3 cellular contexts compared by ENCODE assay signal in the genomic region with DNA sequence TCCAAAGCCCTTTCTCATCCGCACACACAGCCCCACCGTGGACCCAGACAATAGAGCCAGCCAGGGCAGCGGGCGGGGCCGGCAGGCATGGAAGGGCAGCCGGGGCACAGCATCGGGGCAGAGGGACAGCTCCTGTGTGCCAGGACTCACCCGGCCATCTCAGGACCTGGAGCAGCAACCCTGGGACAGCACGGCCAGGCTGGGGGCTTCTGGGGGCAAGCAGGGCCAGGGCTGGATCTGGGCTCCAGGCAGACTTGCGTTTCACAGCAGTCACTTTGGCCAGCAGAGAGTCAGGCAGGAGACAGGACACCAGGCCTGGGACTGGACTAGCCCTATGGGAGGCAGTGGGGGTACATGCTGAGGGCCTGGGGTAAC.
TF ChIP-seq lines count a peak whose summit lies in the region.

No MANE protein-coding gene starts in this region.

TF ChIP-seq in SK-N-SH treated with all-trans-retinoic acid at 6 μM for 48 hours, 23 proteins besides CTCF, POLR2A, EP300 and RAD21 (continues in another document):
- TF ChIP-seq, protein P1, sequence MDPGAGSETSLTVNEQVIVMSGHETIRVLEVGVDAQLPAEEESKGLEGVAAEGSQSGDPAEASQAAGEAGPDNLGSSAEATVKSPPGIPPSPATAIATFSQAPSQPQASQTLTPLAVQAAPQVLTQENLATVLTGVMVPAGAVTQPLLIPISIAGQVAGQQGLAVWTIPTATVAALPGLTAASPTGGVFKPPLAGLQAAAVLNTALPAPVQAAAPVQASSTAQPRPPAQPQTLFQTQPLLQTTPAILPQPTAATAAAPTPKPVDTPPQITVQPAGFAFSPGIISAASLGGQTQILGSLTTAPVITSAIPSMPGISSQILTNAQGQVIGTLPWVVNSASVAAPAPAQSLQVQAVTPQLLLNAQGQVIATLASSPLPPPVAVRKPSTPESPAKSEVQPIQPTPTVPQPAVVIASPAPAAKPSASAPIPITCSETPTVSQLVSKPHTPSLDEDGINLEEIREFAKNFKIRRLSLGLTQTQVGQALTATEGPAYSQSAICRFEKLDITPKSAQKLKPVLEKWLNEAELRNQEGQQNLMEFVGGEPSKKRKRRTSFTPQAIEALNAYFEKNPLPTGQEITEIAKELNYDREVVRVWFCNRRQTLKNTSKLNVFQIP (CRISPR knock-in tag; IDR thresholded peaks at IDR 0.05; ENCODE audit: borderline replicate concordance, low read depth): no peak
- TF ChIP-seq ISL1 (CRISPR knock-in tag; IDR thresholded peaks at IDR 0.05) (no peak), ZNF8 (CRISPR knock-in tag; IDR thresholded peaks at IDR 0.05) (no peak), ZFP3 (CRISPR knock-in tag; IDR thresholded peaks at IDR 0.05) (no peak), TCF4 (CRISPR knock-in tag; IDR thresholded peaks at IDR 0.05; ENCODE audit: borderline replicate concordance) (no peak), PPARA (CRISPR knock-in tag; IDR thresholded peaks at IDR 0.05; ENCODE audit: borderline replicate concordance) (no peak), RARB (CRISPR knock-in tag; IDR thresholded peaks at IDR 0.05) (no peak), ARNTL (CRISPR knock-in tag; IDR thresholded peaks at IDR 0.05; ENCODE audit: borderline replicate concordance, low read depth) (no peak), SNAI2 (CRISPR knock-in tag; IDR thresholded peaks at IDR 0.05) (no peak), ZNF70 (CRISPR knock-in tag; IDR thresholded peaks at IDR 0.05) (no peak), ZC3H10 (CRISPR knock-in tag; IDR thresholded peaks at IDR 0.05) (no peak), TOX (CRISPR knock-in tag; IDR thresholded peaks at IDR 0.05; ENCODE audit: borderline replicate concordance) (no peak), OSR1 (CRISPR knock-in tag; IDR thresholded peaks at IDR 0.05) (no peak), GLIS3 (CRISPR knock-in tag; IDR thresholded peaks at IDR 0.05) (no peak)
- TF ChIP-seq, protein P2, sequence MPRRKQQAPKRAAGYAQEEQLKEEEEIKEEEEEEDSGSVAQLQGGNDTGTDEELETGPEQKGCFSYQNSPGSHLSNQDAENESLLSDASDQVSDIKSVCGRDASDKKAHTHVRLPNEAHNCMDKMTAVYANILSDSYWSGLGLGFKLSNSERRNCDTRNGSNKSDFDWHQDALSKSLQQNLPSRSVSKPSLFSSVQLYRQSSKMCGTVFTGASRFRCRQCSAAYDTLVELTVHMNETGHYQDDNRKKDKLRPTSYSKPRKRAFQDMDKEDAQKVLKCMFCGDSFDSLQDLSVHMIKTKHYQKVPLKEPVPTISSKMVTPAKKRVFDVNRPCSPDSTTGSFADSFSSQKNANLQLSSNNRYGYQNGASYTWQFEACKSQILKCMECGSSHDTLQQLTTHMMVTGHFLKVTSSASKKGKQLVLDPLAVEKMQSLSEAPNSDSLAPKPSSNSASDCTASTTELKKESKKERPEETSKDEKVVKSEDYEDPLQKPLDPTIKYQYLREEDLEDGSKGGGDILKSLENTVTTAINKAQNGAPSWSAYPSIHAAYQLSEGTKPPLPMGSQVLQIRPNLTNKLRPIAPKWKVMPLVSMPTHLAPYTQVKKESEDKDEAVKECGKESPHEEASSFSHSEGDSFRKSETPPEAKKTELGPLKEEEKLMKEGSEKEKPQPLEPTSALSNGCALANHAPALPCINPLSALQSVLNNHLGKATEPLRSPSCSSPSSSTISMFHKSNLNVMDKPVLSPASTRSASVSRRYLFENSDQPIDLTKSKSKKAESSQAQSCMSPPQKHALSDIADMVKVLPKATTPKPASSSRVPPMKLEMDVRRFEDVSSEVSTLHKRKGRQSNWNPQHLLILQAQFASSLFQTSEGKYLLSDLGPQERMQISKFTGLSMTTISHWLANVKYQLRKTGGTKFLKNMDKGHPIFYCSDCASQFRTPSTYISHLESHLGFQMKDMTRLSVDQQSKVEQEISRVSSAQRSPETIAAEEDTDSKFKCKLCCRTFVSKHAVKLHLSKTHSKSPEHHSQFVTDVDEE (CRISPR knock-in tag; IDR thresholded peaks at IDR 0.05): no peak

TF ChIP-seq in SK-N-SH, 30 proteins besides CTCF, POLR2A, EP300 and RAD21:
- no peak for TF ChIP-seq NRF1 (IDR thresholded peaks at IDR 0.05; ENCODE audit: low read depth, low read length)

TF ChIP-seq in GM12878, 131 proteins besides CTCF, POLR2A, EP300 and RAD21:
- TF ChIP-seq ASH2L (IDR thresholded peaks at IDR 0.05; ENCODE audit: borderline replicate concordance, low read depth): no peak
- no peak for TF ChIP-seq TAF1 (IDR thresholded peaks at IDR 0.05; ENCODE audit: borderline replicate concordance, low read depth, low read length)
- no peak for TF ChIP-seq MXI1 (IDR thresholded peaks at IDR 0.05; ENCODE audit: low read depth, low read length)
- no peak for TF ChIP-seq NBN (IDR thresholded peaks at IDR 0.05)
- TF ChIP-seq KLF5 (IDR thresholded peaks at IDR 0.05; ENCODE audit: partially characterized antibody): no peak
- TF ChIP-seq, protein P3, sequence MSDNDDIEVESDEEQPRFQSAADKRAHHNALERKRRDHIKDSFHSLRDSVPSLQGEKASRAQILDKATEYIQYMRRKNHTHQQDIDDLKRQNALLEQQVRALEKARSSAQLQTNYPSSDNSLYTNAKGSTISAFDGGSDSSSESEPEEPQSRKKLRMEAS (IDR thresholded peaks at IDR 0.05; ENCODE audit: low read depth, low read length): no peak
- TF ChIP-seq RAD51 (IDR thresholded peaks at IDR 0.05): no peak
- TF ChIP-seq NRF1 (conservative IDR thresholded peaks at IDR 0.05; ENCODE audit: low read depth, low read length): no peak
- no peak for TF ChIP-seq MEF2B (IDR thresholded peaks at IDR 0.05; ENCODE audit: partially characterized antibody, poor library complexity, severe bottlenecking)
- TF ChIP-seq, protein P4, sequence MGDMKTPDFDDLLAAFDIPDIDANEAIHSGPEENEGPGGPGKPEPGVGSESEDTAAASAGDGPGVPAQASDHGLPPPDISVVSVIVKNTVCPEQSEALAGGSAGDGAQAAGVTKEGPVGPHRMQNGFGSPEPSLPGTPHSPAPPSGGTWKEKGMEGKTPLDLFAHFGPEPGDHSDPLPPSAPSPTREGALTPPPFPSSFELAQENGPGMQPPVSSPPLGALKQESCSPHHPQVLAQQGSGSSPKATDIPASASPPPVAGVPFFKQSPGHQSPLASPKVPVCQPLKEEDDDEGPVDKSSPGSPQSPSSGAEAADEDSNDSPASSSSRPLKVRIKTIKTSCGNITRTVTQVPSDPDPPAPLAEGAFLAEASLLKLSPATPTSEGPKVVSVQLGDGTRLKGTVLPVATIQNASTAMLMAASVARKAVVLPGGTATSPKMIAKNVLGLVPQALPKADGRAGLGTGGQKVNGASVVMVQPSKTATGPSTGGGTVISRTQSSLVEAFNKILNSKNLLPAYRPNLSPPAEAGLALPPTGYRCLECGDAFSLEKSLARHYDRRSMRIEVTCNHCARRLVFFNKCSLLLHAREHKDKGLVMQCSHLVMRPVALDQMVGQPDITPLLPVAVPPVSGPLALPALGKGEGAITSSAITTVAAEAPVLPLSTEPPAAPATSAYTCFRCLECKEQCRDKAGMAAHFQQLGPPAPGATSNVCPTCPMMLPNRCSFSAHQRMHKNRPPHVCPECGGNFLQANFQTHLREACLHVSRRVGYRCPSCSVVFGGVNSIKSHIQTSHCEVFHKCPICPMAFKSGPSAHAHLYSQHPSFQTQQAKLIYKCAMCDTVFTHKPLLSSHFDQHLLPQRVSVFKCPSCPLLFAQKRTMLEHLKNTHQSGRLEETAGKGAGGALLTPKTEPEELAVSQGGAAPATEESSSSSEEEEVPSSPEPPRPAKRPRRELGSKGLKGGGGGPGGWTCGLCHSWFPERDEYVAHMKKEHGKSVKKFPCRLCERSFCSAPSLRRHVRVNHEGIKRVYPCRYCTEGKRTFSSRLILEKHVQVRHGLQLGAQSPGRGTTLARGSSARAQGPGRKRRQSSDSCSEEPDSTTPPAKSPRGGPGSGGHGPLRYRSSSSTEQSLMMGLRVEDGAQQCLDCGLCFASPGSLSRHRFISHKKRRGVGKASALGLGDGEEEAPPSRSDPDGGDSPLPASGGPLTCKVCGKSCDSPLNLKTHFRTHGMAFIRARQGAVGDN (IDR thresholded peaks at IDR 0.05): no peak
- TF ChIP-seq CREM (IDR thresholded peaks at IDR 0.05; ENCODE audit: low read depth): no peak
- TF ChIP-seq YBX1 (IDR thresholded peaks at IDR 0.05): no peak
- no peak for TF ChIP-seq CBFB (IDR thresholded peaks at IDR 0.05; ENCODE audit: low read depth)
- TF ChIP-seq CBX5 (IDR thresholded peaks at IDR 0.05; ENCODE audit: low read depth): no peak
